ENCODE assay signal across 11 cellular contexts in the genomic region with DNA sequence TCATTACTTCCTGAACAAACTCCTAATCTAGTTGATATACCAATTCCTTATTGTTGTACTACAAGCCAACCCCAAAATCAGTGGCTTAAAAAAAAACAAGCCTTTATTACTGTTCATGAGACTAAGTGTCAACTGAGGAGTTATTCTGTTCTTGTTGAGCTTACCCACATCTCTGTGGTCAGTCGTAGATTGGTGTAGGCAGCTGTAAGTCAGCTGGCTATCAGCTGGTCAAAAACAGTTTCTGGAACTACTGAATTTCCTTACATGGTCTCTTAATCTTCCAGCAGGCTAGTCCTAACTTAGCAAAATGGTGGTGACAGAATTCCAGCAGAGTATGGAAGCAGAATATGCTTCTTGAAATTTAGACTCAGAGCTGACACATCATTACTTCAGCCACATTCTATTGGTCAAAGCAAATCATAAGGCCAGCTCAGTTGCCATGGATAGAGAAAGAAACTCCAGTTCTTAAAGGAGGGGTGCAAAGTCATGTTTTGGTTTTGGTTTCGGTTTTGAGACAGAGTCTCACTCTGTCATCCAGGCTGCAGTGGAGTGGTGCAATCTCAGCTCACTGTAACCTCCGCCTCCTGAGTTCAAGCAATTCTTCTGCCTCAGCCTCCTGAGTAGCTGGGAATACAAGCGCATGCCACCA.
DNase-seq lines count a peak whose midpoint lies in the region; ATAC-seq and TF ChIP-seq lines count a peak whose summit lies in the region.
"Had no signal": no experiment of that assay in that cellular context is flagged by ENCODE, and none has a peak within 500 bp of the region (broad histone marks: within the 10 kb centered on the region; RNA-seq: fewer than 3 reads in every experiment).

No MANE protein-coding gene starts in this region.

- no peak overlapping the region for H3K4me3 ChIP-seq in fibroblast of mammary gland (ENCODE audit: control insufficient read depth, low read depth, low read length)
- H3K4me3 ChIP-seq: ovary had no signal

- no peak overlapping the region for H3K27ac Mint-ChIP-seq in chondrocyte (ENCODE audit: unreplicated experiment)

- no peak overlapping the region for H3K4me3 Mint-ChIP-seq in chondrocyte (ENCODE audit: unreplicated experiment)

- TF ChIP-seq CTCF in fibroblast of mammary gland (conservative IDR thresholded peaks at IDR 0.05; ENCODE audit: control insufficient read depth, insufficient read depth, low read depth, low read length) (no peak), chondrocyte (IDR thresholded peaks at IDR 0.05) (no peak)

- H3K27me3 Mint-ChIP-seq in chondrocyte (ENCODE audit: low read depth): no peaks in the 10 kb centered on the region

- H3K4me1 Mint-ChIP-seq in chondrocyte (ENCODE audit: low read depth): no peaks in the 10 kb centered on the region

- H3K36me3 Mint-ChIP-seq in chondrocyte (ENCODE audit: low read depth): no peaks in the 10 kb centered on the region

- H3K9me3 Mint-ChIP-seq in chondrocyte (ENCODE audit: low read depth): peaks cover 24% of the 10 kb centered on the region

- DNase-seq in A172 (ENCODE audit: low spot score): peak; percentile 72
- DNase-seq in OCI-M1 (lab: John Stamatoyannopoulos, UW): peak; percentile 100
- peak; percentile 48 for DNase-seq in fibroblast of mammary gland (ENCODE audit: low read depth)
- no peak for DNase-seq in SIG-M5 (lab: John Stamatoyannopoulos, UW)
- no peak for DNase-seq in chondrocyte (ENCODE audit: low spot score)
- no peak for DNase-seq in stimulated activated naive CD8-positive, alpha-beta T cell treated with anti-CD3 and anti-CD28 coated beads, Interleukin-15, Interleukin-2, amounts not matched to agents 100 U/mL and 50 U/mL, for 24 hours
- no peak for DNase-seq in central memory CD4-positive, alpha-beta T cell
- DNase-seq: activated gamma-delta T cell, NCI-H1092, ovary had no signal

- peak; percentile 84 for ATAC-seq in GM21717 (IDR thresholded peaks at IDR 0.05; ENCODE audit: unreplicated experiment)
- no peak for ATAC-seq in stimulated activated naive CD8-positive, alpha-beta T cell treated with anti-CD3 and anti-CD28 coated beads, Interleukin-15, Interleukin-2, amounts not matched to agents 100 U/mL and 50 U/mL, for 24 hours

Comparison
In these comparisons a context has a peak if more than half of its experiments do, and no peak if none do; other contexts are left out.
1. DNase-seq: peak in A172 (single experiment), OCI-M1 (single experiment) and fibroblast of mammary gland (single experiment); none in SIG-M5 (single experiment), chondrocyte (single experiment), stimulated activated naive CD8-positive, alpha-beta T cell treated with anti-CD3 and anti-CD28 coated beads, Interleukin-15, Interleukin-2, amounts not matched to agents 100 U/mL and 50 U/mL, for 24 hours (single experiment) and central memory CD4-positive, alpha-beta T cell (single experiment).